Comparison of ENCODE assay signal across 23 cellular contexts in genomic region chr12:42786400-42786799, GRCh38.
"Had no signal": no experiment of that assay in that cellular context is flagged by ENCODE, and none has a peak within 500 bp of the region (broad histone marks: within the 10 kb centered on the region; RNA-seq: fewer than 3 reads in every experiment).

No MANE protein-coding gene starts in this region.

- H2AFZ ChIP-seq: hepatocyte had no signal

- DNase-seq: activated CD4-positive, alpha-beta T cell treated with anti-CD3 and anti-CD28 coated beads, Interleukin-2, amount 10 ng/mL, durations not matched to agents 7 days and 5 days; activated CD4-positive, CD25-positive, alpha-beta regulatory T cell; activated CD8-positive, alpha-beta memory T cell treated with anti-CD3 and anti-CD28 coated beads, Interleukin-2, amount 50 U/mL, for 4 hours; activated CD8-positive, alpha-beta T cell treated with anti-CD3 and anti-CD28 coated beads, Interleukin-2, amount 10 ng/mL, durations not matched to agents 7 days and 5 days; activated effector memory CD4-positive, alpha-beta T cell treated with anti-CD3 and anti-CD28 coated beads, Interleukin-2, amount 50 U/mL, for 16 hours; activated naive CD4-positive, alpha-beta T cell treated with anti-CD3 and anti-CD28 coated beads, Interleukin-2, amount 50 U/mL, for 16 hours; activated T-cell treated with anti-CD3 and anti-CD28 coated beads, Interleukin-2, amount 50 U/mL, for 72 hours; aorta; cerebellar nuclear complex; effector memory CD4-positive, alpha-beta T cell; esophagus squamous epithelium; mesenchymal stem cell; ovary; spleen; stimulated activated naive B cell treated with anti-CD40 and anti-IgM and Interleukin-4, amounts not matched to agents 10 μg/mL and 1 μg/mL and 100 μg/mL, for 72 hours; T-cell; upper lobe of right lung had no signal

- H3K27ac ChIP-seq: breast epithelium, esophagus squamous epithelium, hepatocyte, ovary, spleen, thoracic aorta, upper lobe of right lung had no signal

- H3K4me1 ChIP-seq: breast epithelium, esophagus squamous epithelium, upper lobe of right lung had no signal

- H3K79me2 ChIP-seq: hepatocyte had no signal

- H3K27me3 Mint-ChIP-seq: activated CD4-positive, alpha-beta T cell treated with anti-CD3 and anti-CD28 coated beads, Interleukin-2, amount 10 ng/mL, durations not matched to agents 7 days and 5 days; dendritic cell treated with granulocyte-macrophage colony-stimulating factor and Interleukin-4, amounts not matched to agents 40 ng/mL and 50 ng/mL, for 4 days had no signal

- H3K9me3 Mint-ChIP-seq: activated CD4-positive, alpha-beta T cell treated with anti-CD3 and anti-CD28 coated beads, Interleukin-2, amount 10 ng/mL, durations not matched to agents 7 days and 5 days; dendritic cell treated with granulocyte-macrophage colony-stimulating factor and Interleukin-4, amounts not matched to agents 40 ng/mL and 50 ng/mL, for 4 days; neural crest cell; stimulated activated naive B cell treated with anti-CD40 and anti-IgM and Interleukin-4, amounts not matched to agents 10 μg/mL and 1 μg/mL and 100 μg/mL, for 72 hours; T-cell had no signal

- H3K4me2 ChIP-seq: hepatocyte had no signal

- H3K4me3 ChIP-seq: breast epithelium, esophagus squamous epithelium, hepatocyte, ovary, spleen, thoracic aorta, upper lobe of right lung had no signal

- H3K27ac Mint-ChIP-seq: activated CD4-positive, alpha-beta T cell treated with anti-CD3 and anti-CD28 coated beads, Interleukin-2, amount 10 ng/mL, durations not matched to agents 7 days and 5 days; activated CD8-positive, alpha-beta T cell treated with anti-CD3 and anti-CD28 coated beads, Interleukin-2, amount 10 ng/mL, durations not matched to agents 7 days and 5 days; activated T-cell treated with anti-CD3 and anti-CD28 coated beads, Interleukin-2, amount 50 U/mL, for 72 hours; dendritic cell treated with granulocyte-macrophage colony-stimulating factor and Interleukin-4, amounts not matched to agents 40 ng/mL and 50 ng/mL, for 4 days; stimulated activated naive B cell treated with anti-CD40 and anti-IgM and Interleukin-4, amounts not matched to agents 10 μg/mL and 1 μg/mL and 100 μg/mL, for 72 hours; T-cell had no signal

- ATAC-seq: activated CD8-positive, alpha-beta T cell treated with anti-CD3 and anti-CD28 coated beads, Interleukin-2, amount 10 ng/mL, durations not matched to agents 7 days and 5 days; activated T-cell treated with anti-CD3 and anti-CD28 coated beads, Interleukin-2, amount 50 U/mL, for 72 hours; sciatic nerve; stimulated activated naive B cell treated with anti-CD40 and anti-IgM and Interleukin-4, amounts not matched to agents 10 μg/mL and 1 μg/mL and 100 μg/mL, for 72 hours; T-cell; upper lobe of right lung had no signal

- H3K36me3 ChIP-seq: breast epithelium, esophagus squamous epithelium, ovary, spleen, thoracic aorta, upper lobe of right lung had no signal

- H3K4me1 Mint-ChIP-seq: activated CD4-positive, alpha-beta T cell treated with anti-CD3 and anti-CD28 coated beads, Interleukin-2, amount 10 ng/mL, durations not matched to agents 7 days and 5 days; stimulated activated naive B cell treated with anti-CD40 and anti-IgM and Interleukin-4, amounts not matched to agents 10 μg/mL and 1 μg/mL and 100 μg/mL, for 72 hours; T-cell had no signal

- H3K4me3 Mint-ChIP-seq: activated CD4-positive, alpha-beta T cell treated with anti-CD3 and anti-CD28 coated beads, Interleukin-2, amount 10 ng/mL, durations not matched to agents 7 days and 5 days; activated CD8-positive, alpha-beta T cell treated with anti-CD3 and anti-CD28 coated beads, Interleukin-2, amount 10 ng/mL, durations not matched to agents 7 days and 5 days; activated T-cell treated with anti-CD3 and anti-CD28 coated beads, Interleukin-2, amount 50 U/mL, for 72 hours; dendritic cell treated with granulocyte-macrophage colony-stimulating factor and Interleukin-4, amounts not matched to agents 40 ng/mL and 50 ng/mL, for 4 days; neural crest cell; stimulated activated naive B cell treated with anti-CD40 and anti-IgM and Interleukin-4, amounts not matched to agents 10 μg/mL and 1 μg/mL and 100 μg/mL, for 72 hours; T-cell had no signal

- H3K36me3 Mint-ChIP-seq: stimulated activated naive B cell treated with anti-CD40 and anti-IgM and Interleukin-4, amounts not matched to agents 10 μg/mL and 1 μg/mL and 100 μg/mL, for 72 hours; T-cell had no signal

- H3K27me3 ChIP-seq: breast epithelium, esophagus squamous epithelium, hepatocyte, ovary, spleen, upper lobe of right lung had no signal

- H3K9me3 ChIP-seq: breast epithelium, esophagus squamous epithelium, ovary, spleen, thoracic aorta, upper lobe of right lung had no signal
